33 cellular contexts compared by ENCODE assay signal in genomic region chr13:108470921-108471320, GRCh38.
"Had no signal": no experiment of that assay in that cellular context is flagged by ENCODE, and none has a peak within 500 bp of the region (broad histone marks: within the 10 kb centered on the region; RNA-seq: fewer than 3 reads in every experiment).

No MANE protein-coding gene starts in this region.

- DNase-seq: activated B cell treated with CpG ODN at 0.5 μM for 24 hours; activated CD4-positive, alpha-beta memory T cell treated with anti-CD3 and anti-CD28 coated beads, Interleukin-2, amount 10 ng/mL, durations not matched to agents 7 days and 5 days; activated CD4-positive, alpha-beta T cell treated with anti-CD3 and anti-CD28 coated beads for 48 hours; activated CD4-positive, alpha-beta T cell treated with anti-CD3 and anti-CD28 coated beads, Interleukin-2, amount 10 ng/mL, durations not matched to agents 7 days and 5 days; activated CD4-positive, alpha-beta T cell treated with anti-CD3 and anti-CD28 coated beads, Interleukin-2, amount 50 U/mL, for 48 hours; activated CD4-positive, CD25-positive, alpha-beta regulatory T cell treated with anti-CD3 and anti-CD28 coated beads, Interleukin-2, amount 50 U/mL, for 72 hours; activated CD8-positive, alpha-beta memory T cell treated with anti-CD3 and anti-CD28 coated beads for 24 hours; activated CD8-positive, alpha-beta memory T cell treated with anti-CD3 and anti-CD28 coated beads, Interleukin-2, amount 10 ng/mL, durations not matched to agents 7 days and 5 days; activated CD8-positive, alpha-beta memory T cell treated with anti-CD3 and anti-CD28 coated beads, Interleukin-2, amount 50 U/mL, for 48 hours; activated CD8-positive, alpha-beta T cell treated with anti-CD3 and anti-CD28 coated beads, Interleukin-2, amount 10 ng/mL, durations not matched to agents 7 days and 5 days; activated effector memory CD4-positive, alpha-beta T cell treated with Interleukin-2 at 50 U/mL for 16 hours; activated gamma-delta T cell; activated naive CD4-positive, alpha-beta T cell treated with anti-CD3 and anti-CD28 coated beads, Interleukin-2, amount 10 ng/mL, durations not matched to agents 7 days and 5 days; activated naive CD4-positive, alpha-beta T cell treated with Interleukin-2 at 50 U/mL for 16 hours; activated naive CD8-positive, alpha-beta T cell treated with anti-CD3 and anti-CD28 coated beads, Interleukin-2, amount 10 ng/mL, durations not matched to agents 7 days and 5 days; activated naive CD8-positive, alpha-beta T cell treated with anti-CD3 and anti-CD28 coated beads, Interleukin-2, amount 50 U/mL, for 24 hours; activated T-cell treated with anti-CD3 and anti-CD28 coated beads, Interleukin-2, amount 50 U/mL, for 24 hours; activated T-cell treated with anti-CD3 and anti-CD28 coated beads, Interleukin-2, amount 50 U/mL, for 48 hours; amniotic stem cell; aorta; body of pancreas; brain microvascular endothelial cell; central memory CD4-positive, alpha-beta T cell; SW 1271; T-helper 1 cell; T-helper 2 cell; T-helper 9 cell had no signal

- H3K36me3 Mint-ChIP-seq: activated CD8-positive, alpha-beta memory T cell treated with anti-CD3 and anti-CD28 coated beads, Interleukin-2, amount 10 ng/mL, durations not matched to agents 7 days and 5 days; activated naive CD4-positive, alpha-beta T cell treated with anti-CD3 and anti-CD28 coated beads, Interleukin-2, amount 10 ng/mL, durations not matched to agents 7 days and 5 days; activated naive CD4-positive, alpha-beta T cell treated with anti-CD3 and anti-CD28 coated beads, Interleukin-2, amount 50 U/mL, for 24 hours; activated naive CD8-positive, alpha-beta T cell; activated naive CD8-positive, alpha-beta T cell treated with anti-CD3 and anti-CD28 coated beads, Interleukin-2, amount 10 ng/mL, durations not matched to agents 7 days and 5 days had no signal

- H3K4me3 Mint-ChIP-seq: activated B cell treated with CpG ODN at 0.5 μM for 24 hours; activated CD4-positive, alpha-beta memory T cell treated with anti-CD3 and anti-CD28 coated beads, Interleukin-2, amount 10 ng/mL, durations not matched to agents 7 days and 5 days; activated CD4-positive, alpha-beta T cell treated with anti-CD3 and anti-CD28 coated beads, Interleukin-2, amount 10 ng/mL, durations not matched to agents 7 days and 5 days; activated CD8-positive, alpha-beta memory T cell treated with anti-CD3 and anti-CD28 coated beads, Interleukin-2, amount 10 ng/mL, durations not matched to agents 7 days and 5 days; activated CD8-positive, alpha-beta T cell treated with anti-CD3 and anti-CD28 coated beads, Interleukin-2, amount 10 ng/mL, durations not matched to agents 7 days and 5 days; activated naive CD4-positive, alpha-beta T cell treated with anti-CD3 and anti-CD28 coated beads, Interleukin-2, amount 10 ng/mL, durations not matched to agents 7 days and 5 days; activated naive CD4-positive, alpha-beta T cell treated with anti-CD3 and anti-CD28 coated beads, Interleukin-2, amount 50 U/mL, for 24 hours; activated naive CD8-positive, alpha-beta T cell; activated naive CD8-positive, alpha-beta T cell treated with anti-CD3 and anti-CD28 coated beads, Interleukin-2, amount 10 ng/mL, durations not matched to agents 7 days and 5 days; activated naive CD8-positive, alpha-beta T cell treated with anti-CD3 and anti-CD28 coated beads, Interleukin-2, amount 50 U/mL, for 24 hours; activated T-cell treated with anti-CD3 and anti-CD28 coated beads, Interleukin-2, amount 50 U/mL, for 24 hours; T-helper 1 cell treated with Interleukin-12 subunit alpha and Interleukin-12 subunit beta and Interleukin-4 antibody, amounts not matched to agents 30 μg/mL and 1 μg/mL, for 36 hours; T-helper 2 cell treated with Interferon-gamma antibody and Interleukin-4, amounts not matched to agents 5 μg/mL and 100 μg/mL, for 36 hours had no signal

- H3K27ac Mint-ChIP-seq: activated B cell treated with CpG ODN at 0.5 μM for 24 hours; activated CD4-positive, alpha-beta memory T cell treated with anti-CD3 and anti-CD28 coated beads, Interleukin-2, amount 10 ng/mL, durations not matched to agents 7 days and 5 days; activated CD4-positive, alpha-beta T cell treated with anti-CD3 and anti-CD28 coated beads, Interleukin-2, amount 10 ng/mL, durations not matched to agents 7 days and 5 days; activated CD8-positive, alpha-beta memory T cell treated with anti-CD3 and anti-CD28 coated beads, Interleukin-2, amount 10 ng/mL, durations not matched to agents 7 days and 5 days; activated CD8-positive, alpha-beta T cell treated with anti-CD3 and anti-CD28 coated beads, Interleukin-2, amount 10 ng/mL, durations not matched to agents 7 days and 5 days; activated naive CD4-positive, alpha-beta T cell treated with anti-CD3 and anti-CD28 coated beads, Interleukin-2, amount 10 ng/mL, durations not matched to agents 7 days and 5 days; activated naive CD4-positive, alpha-beta T cell treated with anti-CD3 and anti-CD28 coated beads, Interleukin-2, amount 50 U/mL, for 24 hours; activated naive CD8-positive, alpha-beta T cell; activated naive CD8-positive, alpha-beta T cell treated with anti-CD3 and anti-CD28 coated beads, Interleukin-2, amount 10 ng/mL, durations not matched to agents 7 days and 5 days; activated naive CD8-positive, alpha-beta T cell treated with anti-CD3 and anti-CD28 coated beads, Interleukin-2, amount 50 U/mL, for 24 hours; activated T-cell treated with anti-CD3 and anti-CD28 coated beads, Interleukin-2, amount 50 U/mL, for 24 hours; activated T-helper 2 cell treated with anti-CD3 and anti-CD28 coated beads, Interferon-gamma antibody, Interleukin-2, Interleukin-4, amounts not matched to agents 10 μg/mL and 5 μg/mL and 100 μg/mL, durations not matched to agents 14 hours and 24 hours and 36 hours; T-helper 1 cell treated with Interleukin-12 subunit alpha and Interleukin-12 subunit beta and Interleukin-4 antibody, amounts not matched to agents 30 μg/mL and 1 μg/mL, for 36 hours; T-helper 2 cell treated with Interferon-gamma antibody and Interleukin-4, amounts not matched to agents 5 μg/mL and 100 μg/mL, for 36 hours had no signal

- H3K27me3 Mint-ChIP-seq: activated B cell treated with CpG ODN at 0.5 μM for 24 hours; activated CD4-positive, alpha-beta memory T cell treated with anti-CD3 and anti-CD28 coated beads, Interleukin-2, amount 10 ng/mL, durations not matched to agents 7 days and 5 days; activated CD4-positive, alpha-beta T cell treated with anti-CD3 and anti-CD28 coated beads, Interleukin-2, amount 10 ng/mL, durations not matched to agents 7 days and 5 days; activated CD8-positive, alpha-beta memory T cell treated with anti-CD3 and anti-CD28 coated beads, Interleukin-2, amount 10 ng/mL, durations not matched to agents 7 days and 5 days; activated naive CD4-positive, alpha-beta T cell treated with anti-CD3 and anti-CD28 coated beads, Interleukin-2, amount 10 ng/mL, durations not matched to agents 7 days and 5 days; activated naive CD8-positive, alpha-beta T cell treated with anti-CD3 and anti-CD28 coated beads, Interleukin-2, amount 10 ng/mL, durations not matched to agents 7 days and 5 days had no signal

- H3K4me3 ChIP-seq: body of pancreas, breast epithelium had no signal

- H3K9me3 Mint-ChIP-seq: activated B cell treated with CpG ODN at 0.5 μM for 24 hours; activated naive CD4-positive, alpha-beta T cell treated with anti-CD3 and anti-CD28 coated beads, Interleukin-2, amount 10 ng/mL, durations not matched to agents 7 days and 5 days; activated naive CD4-positive, alpha-beta T cell treated with anti-CD3 and anti-CD28 coated beads, Interleukin-2, amount 50 U/mL, for 24 hours; activated naive CD8-positive, alpha-beta T cell treated with anti-CD3 and anti-CD28 coated beads, Interleukin-2, amount 50 U/mL, for 24 hours; activated T-cell treated with anti-CD3 and anti-CD28 coated beads, Interleukin-2, amount 50 U/mL, for 24 hours; activated T-helper 2 cell treated with anti-CD3 and anti-CD28 coated beads, Interferon-gamma antibody, Interleukin-2, Interleukin-4, amounts not matched to agents 10 μg/mL and 5 μg/mL and 100 μg/mL, durations not matched to agents 14 hours and 24 hours and 36 hours; T-helper 1 cell treated with Interleukin-12 subunit alpha and Interleukin-12 subunit beta and Interleukin-4 antibody, amounts not matched to agents 30 μg/mL and 1 μg/mL, for 36 hours; T-helper 2 cell treated with Interferon-gamma antibody and Interleukin-4, amounts not matched to agents 5 μg/mL and 100 μg/mL, for 36 hours had no signal

- H3K4me1 Mint-ChIP-seq: activated B cell treated with CpG ODN at 0.5 μM for 24 hours; activated CD4-positive, alpha-beta memory T cell treated with anti-CD3 and anti-CD28 coated beads, Interleukin-2, amount 10 ng/mL, durations not matched to agents 7 days and 5 days; activated CD4-positive, alpha-beta T cell treated with anti-CD3 and anti-CD28 coated beads, Interleukin-2, amount 10 ng/mL, durations not matched to agents 7 days and 5 days; activated CD8-positive, alpha-beta memory T cell treated with anti-CD3 and anti-CD28 coated beads, Interleukin-2, amount 10 ng/mL, durations not matched to agents 7 days and 5 days; activated naive CD4-positive, alpha-beta T cell treated with anti-CD3 and anti-CD28 coated beads, Interleukin-2, amount 10 ng/mL, durations not matched to agents 7 days and 5 days; activated naive CD8-positive, alpha-beta T cell treated with anti-CD3 and anti-CD28 coated beads, Interleukin-2, amount 10 ng/mL, durations not matched to agents 7 days and 5 days; activated naive CD8-positive, alpha-beta T cell treated with anti-CD3 and anti-CD28 coated beads, Interleukin-2, amount 50 U/mL, for 24 hours had no signal
